In the genomic region with DNA sequence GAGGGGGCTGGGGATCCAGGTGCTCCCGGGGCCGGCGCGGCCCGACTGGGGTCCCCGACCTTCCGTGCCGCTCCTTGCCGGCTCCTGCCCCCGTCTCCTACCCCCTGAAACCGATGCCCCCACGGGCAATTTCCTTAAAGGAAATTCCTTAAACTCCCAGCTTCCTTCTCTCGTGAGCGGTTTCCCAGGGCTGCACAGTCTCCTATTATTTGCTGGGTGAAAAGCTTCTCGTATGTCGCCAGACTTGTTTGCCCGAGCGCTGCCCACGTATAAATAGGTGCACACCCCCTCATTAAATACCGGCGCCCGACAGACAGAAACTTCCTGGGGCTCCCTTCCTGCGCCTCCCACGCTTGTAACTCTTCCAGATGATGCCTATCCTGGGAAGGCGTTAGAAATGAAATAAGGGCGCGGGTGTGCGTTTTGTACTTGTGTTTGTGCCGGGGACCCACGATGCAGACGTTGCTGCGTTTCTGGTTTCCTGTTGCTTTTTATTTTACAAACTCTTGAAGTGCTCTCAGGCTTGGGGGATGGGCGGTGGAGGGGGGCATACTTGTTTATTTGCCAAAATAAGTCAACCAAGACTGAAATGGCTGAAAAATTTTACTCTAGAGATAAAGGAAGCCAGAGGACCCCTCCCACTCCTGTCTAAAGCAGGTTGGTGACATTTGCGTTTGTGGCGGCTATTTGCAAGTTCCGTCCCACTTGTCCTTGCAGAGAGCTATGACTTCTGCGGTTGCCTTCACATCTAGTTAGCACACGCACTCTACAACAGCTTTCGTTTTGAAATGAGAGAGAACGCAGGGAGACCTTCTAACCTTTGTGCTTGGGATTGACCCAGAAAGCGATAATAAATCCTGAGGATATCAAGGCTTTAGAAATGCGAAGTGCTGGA, we compare ENCODE assay signal across 8 cellular contexts. TPM values are rescaled to one million over a fixed set of nuclear protein-coding genes. Genes with fewer than 3 reads are reported as not detected.
DNase-seq lines count a peak whose midpoint lies in the region; ATAC-seq and TF ChIP-seq lines count a peak whose summit lies in the region.

No MANE protein-coding gene starts in this region.

- H3F3A ChIP-seq in SK-N-SH (replicated peaks; ENCODE audit: insufficient read depth) (peaks cover 25% of the 10 kb centered on the region), smooth muscle cell (ENCODE audit: low read depth) (no peaks in the 10 kb centered on the region)

- no peaks in the 10 kb centered on the region for H3K9me3 Mint-ChIP-seq in MCF 10A (ENCODE audit: unreplicated experiment)

- BruUV-seq in MCF 10A (replicated peaks; lab: Mats Ljungman, UMichigan): TSS peak; percentile 53

- ATAC-seq in HG03280 (IDR thresholded peaks at IDR 0.05; ENCODE audit: unreplicated experiment): peak; percentile 44

- peak overlapping the region; percentile 93 for H3K4me3 Mint-ChIP-seq in MCF 10A (ENCODE audit: unreplicated experiment)

- H3K4me1 ChIP-seq in SK-N-SH (ENCODE audit: control insufficient read depth in 1 of 2, insufficient read depth in 2 of 2, low read depth in 1 of 2, low read length in 1 of 2) (peaks cover 10 to 24% of the 10 kb centered on the region in 2 experiments), smooth muscle cell (ENCODE audit: low read depth) (peaks cover 14% of the 10 kb centered on the region)

- CTCF ChIA-PET in SK-N-SH (lab: Yijun Ruan, JAX): interaction anchor here (0.6 to 4.9 kb wide), 7 partner anchors 9 to 845 kb away, joined by 3 to 24 read pairs (median 7); no protein-coding TSS in a partner anchor
- CTCF ChIA-PET in MCF 10A (lab: Yijun Ruan, JAX): interaction anchor here (0.6 to 1.0 kb wide), 4 partner anchors 42 to 358 kb away, joined by 3 read pairs; no protein-coding TSS in a partner anchor

- DNase-seq in DMS 273 (lab: John Stamatoyannopoulos, UW; ENCODE audit: unreplicated experiment) (peak; percentile 50), DMS 273 treated with DMSO at 0.1 percent for 48 hours (lab: John Stamatoyannopoulos, UW) (no peak), SK-N-SH (peak; percentile 41), MCF 10A (ENCODE audit: unreplicated experiment) (peak; percentile 64), iris pigment epithelial cell (ENCODE audit: low read depth) (peak; percentile 47), smooth muscle cell (lab: John Stamatoyannopoulos, UW; ENCODE audit: unreplicated experiment) (no peak), NCI-H1694 treated with DMSO at 0.1 percent for 48 hours (lab: John Stamatoyannopoulos, UW) (no peak)

- no peaks in the 10 kb centered on the region for H3K36me3 ChIP-seq in SK-N-SH (replicated peaks in 1 of 2; ENCODE audit: control insufficient read depth in 1 of 2, insufficient read depth in 2 of 2, low read length in 1 of 2)
- no peaks in the 10 kb centered on the region for H3K36me3 ChIP-seq in smooth muscle cell (ENCODE audit: low read depth)

- H3K9me3 ChIP-seq in SK-N-SH (no peaks in the 10 kb centered on the region), smooth muscle cell (replicated peaks; ENCODE audit: low read depth) (no peaks in the 10 kb centered on the region)

- H3K27ac Mint-ChIP-seq in MCF 10A (ENCODE audit: low read depth, unreplicated experiment): peak overlapping the region; percentile 46

- H3K36me3 Mint-ChIP-seq in MCF 10A (ENCODE audit: insufficient read depth, unreplicated experiment): peaks cover 19% of the 10 kb centered on the region

- no peaks in the 10 kb centered on the region for H3K27me3 Mint-ChIP-seq in MCF 10A (ENCODE audit: insufficient read depth, unreplicated experiment)

- no peak overlapping the region; a peak in 1 of 4 replicates for H3K27ac ChIP-seq in SK-N-SH (ENCODE audit: low read depth in 2 of 2, low read length in 1 of 2)
- H3K27ac ChIP-seq in smooth muscle cell (ENCODE audit: low read depth): no peak overlapping the region

- H3K27me3 ChIP-seq in SK-N-SH (ENCODE audit: insufficient read depth) (no peaks in the 10 kb centered on the region), smooth muscle cell (ENCODE audit: low read depth) (peaks cover 7% of the 10 kb centered on the region)

- H3K79me2 ChIP-seq in SK-N-SH (ENCODE audit: insufficient read depth) (peaks cover 27% of the 10 kb centered on the region), smooth muscle cell (ENCODE audit: low read depth) (no peaks in the 10 kb centered on the region)

- TF ChIP-seq CTCF in SK-N-SH (IDR thresholded peaks at IDR 0.05) (no peak), MCF 10A (IDR thresholded peaks at IDR 0.05; ENCODE audit: unreplicated experiment) (no peak), smooth muscle cell (IDR thresholded peaks at IDR 0.05; ENCODE audit: borderline replicate concordance, insufficient read depth, poor library complexity, severe bottlenecking) (no peak)

- no peaks in the 10 kb centered on the region for H3K9me2 ChIP-seq in SK-N-SH

- no peak for TF ChIP-seq EP300 in SK-N-SH (IDR thresholded peaks at IDR 0.05; ENCODE audit: borderline replicate concordance in 1 of 2, low read depth in 1 of 2, low read length in 1 of 2)

- 26% methylated on average over 34 of the region's 42 CpGs for WGBS in SK-N-SH (ENCODE audit: low lambda C conversion rate)
- WGBS in smooth muscle cell (ENCODE audit: low lambda C conversion rate): 3% methylated on average over 41 of the region's 42 CpGs

- H2AFZ ChIP-seq in SK-N-SH (ENCODE audit: low read depth): peak overlapping the region; percentile 90
- H2AFZ ChIP-seq in smooth muscle cell (ENCODE audit: low read depth): peak overlapping the region; percentile 77

- H3K4me1 Mint-ChIP-seq in MCF 10A (ENCODE audit: insufficient read depth, unreplicated experiment): peaks cover 38% of the 10 kb centered on the region

- H4K20me1 ChIP-seq in SK-N-SH (ENCODE audit: insufficient read depth) (no peaks in the 10 kb centered on the region), smooth muscle cell (ENCODE audit: low read depth) (no peaks in the 10 kb centered on the region)

- peak overlapping the region; percentile 95 for H3K4me2 ChIP-seq in SK-N-SH
- peak overlapping the region; percentile 99 for H3K4me2 ChIP-seq in smooth muscle cell

- H3K9ac ChIP-seq in SK-N-SH: peak overlapping the region; percentile 64; the same call in 1 of the 2 replicates
- H3K9ac ChIP-seq in smooth muscle cell (ENCODE audit: low read depth): peak overlapping the region; percentile 40

- POLR2A ChIA-PET in SK-N-SH (lab: Yijun Ruan, JAX) (no interaction called here), MCF 10A (lab: Yijun Ruan, JAX) (interaction anchor here (0.6 to 3.2 kb wide), 17 partner anchors 10 to 1434 kb away, joined by 3 to 25 read pairs (median 4); a partner anchor contains a TSS)

- intact Hi-C loops in MCF 10A (cut with micrococcal nuclease): loop anchor here (1.0 kb wide), 1 partner anchor 43 kb away; no protein-coding TSS in a partner anchor

- peak overlapping the region; percentile 72 to 93 for H3K4me3 ChIP-seq in SK-N-SH (ENCODE audit: low read depth in 2 of 2, low read length in 1 of 2)
- H3K4me3 ChIP-seq in smooth muscle cell: peak overlapping the region; percentile 65

- TF ChIP-seq RAD21 in SK-N-SH (IDR thresholded peaks at IDR 0.05; ENCODE audit: low read length): no peak

TF ChIP-seq in SK-N-SH, 30 proteins besides CTCF, POLR2A, EP300 and RAD21:
- TF ChIP-seq MXI1 (IDR thresholded peaks at IDR 0.05; ENCODE audit: low read depth, low read length) (0 out of 2 replicates have a peak, but pooled peaks have one; percentile 1), POLR2AphosphoS5 (IDR thresholded peaks at IDR 0.05; ENCODE audit: low read depth, low read length) (no peak)

RNA-seq across cellular contexts. Expression of a gene that starts 1.0 kb away (rescaled TPM):
- polyA plus RNA-seq in SK-N-SH (2012; rRNA removed) (20.6 and 21.1 TPM in 2 replicates), smooth muscle cell (6.0 and 13.7 TPM in 2 replicates)
- 5.6 and 8.7 TPM in 2 replicates for polyA plus RNA-seq in SK-N-SH (2012; cell fraction: cytosol; rRNA removed)
- polyA plus RNA-seq in SK-N-SH (2012; cell fraction: nucleus; rRNA removed): 122 and 128 TPM in 2 replicates
- total RNA-seq in MCF 10A (2022) (41.6 and 44.6 TPM in 2 replicates), smooth muscle cell (7.4 and 27.8 TPM in 2 replicates)

RNA-seq across cellular contexts. Expression of a gene that starts 59.6 kb away (rescaled TPM):
- polyA plus RNA-seq in SK-N-SH (2012; rRNA removed): 20.9 and 41.1 TPM in 2 replicates
- polyA plus RNA-seq in SK-N-SH (2012; cell fraction: cytosol; rRNA removed): 28.4 and 30.0 TPM in 2 replicates
- polyA plus RNA-seq in SK-N-SH (2012; cell fraction: nucleus; rRNA removed): 28.8 and 35.8 TPM in 2 replicates
- 33.8 and 37.6 TPM in 2 replicates for total RNA-seq in MCF 10A (2022)
- total RNA-seq in smooth muscle cell: 14.8 and 20.4 TPM in 2 replicates
- 25.3 and 37.9 TPM in 2 replicates for polyA plus RNA-seq in smooth muscle cell

Comparison
In these comparisons a context has a peak if more than half of its experiments do, and no peak if none do; other contexts are left out.
1. DNase-seq: peak in DMS 273 (single experiment), SK-N-SH (single experiment), MCF 10A (single experiment) and iris pigment epithelial cell (single experiment); none in DMS 273 treated with DMSO at 0.1 percent for 48 hours (single experiment), smooth muscle cell (single experiment) and NCI-H1694 treated with DMSO at 0.1 percent for 48 hours (single experiment).